ENCODE assay signal across 8 cellular contexts in the genomic region with DNA sequence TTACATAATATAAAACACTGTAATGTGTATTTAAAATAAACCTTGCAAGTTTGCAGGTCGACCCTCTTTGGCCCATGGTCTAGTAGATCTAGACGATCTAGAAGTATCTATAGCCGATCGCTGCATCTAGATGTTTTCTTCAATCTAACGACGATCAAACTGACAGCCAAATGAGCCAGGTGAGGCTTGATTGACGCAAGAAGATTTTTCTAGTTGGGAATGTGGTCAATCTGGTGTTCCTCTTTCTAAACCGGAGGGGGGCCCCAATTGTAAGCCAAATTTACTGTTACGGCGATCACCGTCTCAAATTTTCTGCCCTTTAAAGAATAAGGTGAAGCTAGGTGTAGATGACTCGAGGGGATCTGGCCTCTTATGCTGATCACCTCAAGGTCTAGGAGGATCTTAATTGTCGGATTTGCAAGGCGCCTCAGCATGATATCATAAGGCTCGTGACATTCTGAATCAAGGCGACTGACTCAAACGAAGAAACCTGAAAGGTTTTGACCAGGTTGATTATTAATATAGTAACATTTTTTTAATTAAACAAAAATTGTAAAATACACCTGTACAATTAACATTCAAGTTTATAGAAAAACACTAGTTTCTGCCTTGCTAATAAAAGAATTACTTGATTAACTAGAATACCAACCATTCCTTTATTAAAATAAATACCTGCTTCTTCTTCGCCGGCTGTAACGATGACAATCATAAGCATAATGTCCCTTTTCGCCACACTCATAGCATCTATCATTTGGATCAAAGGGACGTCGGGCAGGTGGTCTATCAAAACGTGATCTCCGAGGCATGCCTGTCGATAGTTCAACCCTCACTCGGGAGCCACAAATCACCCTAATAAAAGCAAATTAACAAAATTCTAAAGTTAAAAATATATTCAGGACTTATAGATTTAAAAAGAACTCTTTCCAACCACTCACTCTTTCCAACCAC. TPM values are rescaled to one million over a fixed set of nuclear protein-coding genes. Genes with fewer than 3 reads are reported as not detected.
DNase-seq lines count a peak whose midpoint lies in the region; ATAC-seq and TF ChIP-seq lines count a peak whose summit lies in the region.

No MANE protein-coding gene starts in this region.

- H3K36me3 ChIP-seq in spleen, result peaks cover 10 to 58% (median 50%) of the 10 kb centered on the region in 6 donors

- H3K27ac ChIP-seq in spleen, result peak overlapping the region in 6 of 8 donors; percentile 37 to 100 (median 99)

- H3K4me3 ChIP-seq in spleen, result peak overlapping the region; percentile 68 to 94 (median 88)

- TF ChIP-seq POLR2A in spleen (IDR thresholded peaks at IDR 0.05), result no peak

- peaks cover 60% of the 10 kb centered on the region for H3K4me1 Mint-ChIP-seq in T-helper 2 cell treated with Interferon-gamma antibody and Interleukin-4, amounts not matched to agents 5 μg/mL and 100 μg/mL, for 36 hours (ENCODE audit: low read depth)
- peaks cover 16% of the 10 kb centered on the region for H3K4me1 Mint-ChIP-seq in glutamatergic neuron (ENCODE audit: low read depth, unreplicated experiment)

- peak overlapping the region; percentile 100 for H3K27ac Mint-ChIP-seq in T-helper 2 cell treated with Interferon-gamma antibody and Interleukin-4, amounts not matched to agents 5 μg/mL and 100 μg/mL, for 36 hours
- H3K27ac Mint-ChIP-seq in glutamatergic neuron (ENCODE audit: unreplicated experiment), result peak overlapping the region; percentile 67

- peak overlapping the region; percentile 99 for H3K4me3 Mint-ChIP-seq in T-helper 2 cell treated with Interferon-gamma antibody and Interleukin-4, amounts not matched to agents 5 μg/mL and 100 μg/mL, for 36 hours
- H3K4me3 Mint-ChIP-seq in glutamatergic neuron (ENCODE audit: unreplicated experiment), result peak overlapping the region; percentile 94

- peak; percentile 37 for DNase-seq in NCI-H82 (lab: John Stamatoyannopoulos, UW)
- DNase-seq in NCI-H82 treated with DMSO at 0.1 percent for 48 hours (lab: John Stamatoyannopoulos, UW; ENCODE audit: unreplicated experiment), result no peak
- DNase-seq in T-helper 2 cell treated with Interferon-gamma antibody and Interleukin-4, amounts not matched to agents 5 μg/mL and 100 μg/mL, for 36 hours (ENCODE audit: low spot score), result no peak
- DNase-seq in glutamatergic neuron, result no peak
- DNase-seq in spleen, result no peak
- no peak for DNase-seq in HuH-7 (ENCODE audit: low spot score)
- DNase-seq in NCI-H146 treated with DMSO at 0.1 percent for 48 hours (lab: John Stamatoyannopoulos, UW; ENCODE audit: unreplicated experiment), result no peak

- 51 to 70% (median 60%) methylated on average over 27 of the region's 27 CpGs for WGBS in spleen, 5 donors

- peaks cover 32 to 81% (median 67%) of the 10 kb centered on the region in 6 donors for H3K4me1 ChIP-seq in spleen

- intact Hi-C loops in spleen (cut with DNase I; ENCODE audit: low total_unique reads), result no loop called here

- TF ChIP-seq CTCF in glutamatergic neuron (IDR thresholded peaks at IDR 0.05; ENCODE audit: partially characterized antibody, unreplicated experiment) (no peak), spleen (IDR thresholded peaks at IDR 0.05 in 8 of 11, conservative IDR thresholded peaks at IDR 0.05 in 3 of 11) (no peak)

- no peak for ATAC-seq in GM21737 (IDR thresholded peaks at IDR 0.05; ENCODE audit: unreplicated experiment)

- no peaks in the 10 kb centered on the region for H3K9me3 ChIP-seq in spleen

- H3K36me3 Mint-ChIP-seq in T-helper 2 cell treated with Interferon-gamma antibody and Interleukin-4, amounts not matched to agents 5 μg/mL and 100 μg/mL, for 36 hours (ENCODE audit: low read depth), result peaks cover 66% of the 10 kb centered on the region
- H3K36me3 Mint-ChIP-seq in glutamatergic neuron (ENCODE audit: unreplicated experiment), result no peaks in the 10 kb centered on the region

- no peaks in the 10 kb centered on the region for H3K9me3 Mint-ChIP-seq in T-helper 2 cell treated with Interferon-gamma antibody and Interleukin-4, amounts not matched to agents 5 μg/mL and 100 μg/mL, for 36 hours
- H3K9me3 Mint-ChIP-seq in glutamatergic neuron (ENCODE audit: unreplicated experiment), result peaks cover 22% of the 10 kb centered on the region

- peaks cover 4% of the 10 kb centered on the region for H3K27me3 Mint-ChIP-seq in T-helper 2 cell treated with Interferon-gamma antibody and Interleukin-4, amounts not matched to agents 5 μg/mL and 100 μg/mL, for 36 hours (ENCODE audit: low read depth)
- peaks cover 13% of the 10 kb centered on the region for H3K27me3 Mint-ChIP-seq in glutamatergic neuron (ENCODE audit: unreplicated experiment)

- H3K27me3 ChIP-seq in spleen (replicated peaks in 1 of 7), result no peaks in the 10 kb centered on the region

RNA-seq across cellular contexts. Expression of gene SRSF7, which starts 2.0 kb away (rescaled TPM):
- total RNA-seq in glutamatergic neuron (ENCODE audit: unreplicated experiment) (155 TPM), spleen (100 to 1,000 TPM in 6 of 7 donors, 10 to 100 TPM in 1; 94.9 to 160 (median 149) TPM)
- polyA plus RNA-seq in spleen, result 100 to 1,000 TPM; 151 to 214 (median 198) TPM

RNA-seq across cellular contexts. Expression of gene GEMIN6, which starts 28.9 kb away (rescaled TPM):
- total RNA-seq in glutamatergic neuron (ENCODE audit: unreplicated experiment) (9.1 TPM), spleen (1 to 10 TPM; 6.6 to 10.0 (median 9.3) TPM)
- 10 to 100 TPM in 2 of 3 donors, 1 to 10 TPM in 1; 9.5 to 16.0 (median 10.4) TPM for polyA plus RNA-seq in spleen
